ENCODE assay signal across 18 cellular contexts in genomic region chr2:186683341-186683740, GRCh38.
"Had no signal": no experiment of that assay in that cellular context is flagged by ENCODE, and none has a peak within 500 bp of the region (broad histone marks: within the 10 kb centered on the region; RNA-seq: fewer than 3 reads in every experiment).

No MANE protein-coding gene starts in this region.

- H3K27ac Mint-ChIP-seq: activated naive CD4-positive, alpha-beta T cell treated with anti-CD3 and anti-CD28 coated beads, Interleukin-2, amount 10 ng/mL, durations not matched to agents 7 days and 5 days; memory B cell; natural killer cell had no signal

- H3K4me2 ChIP-seq: hepatocyte had no signal

- H2AFZ ChIP-seq: hepatocyte had no signal

- H3K27me3 ChIP-seq: hepatocyte, tibial nerve, uterus had no signal

- H3K4me3 Mint-ChIP-seq: activated naive CD4-positive, alpha-beta T cell treated with anti-CD3 and anti-CD28 coated beads, Interleukin-2, amount 10 ng/mL, durations not matched to agents 7 days and 5 days; memory B cell; natural killer cell had no signal

- H3K4me1 Mint-ChIP-seq: activated naive CD4-positive, alpha-beta T cell treated with anti-CD3 and anti-CD28 coated beads, Interleukin-2, amount 10 ng/mL, durations not matched to agents 7 days and 5 days; memory B cell; natural killer cell had no signal

- H3K9me3 ChIP-seq: uterus had no signal

- H3K27ac ChIP-seq: coronary artery, hepatocyte, left ventricle myocardium inferior, tibial nerve, uterus, VCaP had no signal

- H3K4me1 ChIP-seq: left ventricle myocardium inferior, tibial nerve, uterus had no signal

- ATAC-seq: natural killer cell had no signal

- DNase-seq: activated CD4-positive, alpha-beta T cell treated with anti-CD3 and anti-CD28 coated beads, Interleukin-2, amount 50 U/mL, for 48 hours; activated naive CD4-positive, alpha-beta T cell treated with anti-CD3 and anti-CD28 coated beads, Interleukin-2, amount 10 ng/mL, durations not matched to agents 7 days and 5 days; activated T-cell treated with anti-CD3 and anti-CD28 coated beads, Interleukin-2, amount 50 U/mL, for 1 hour; caudate nucleus; effector CD4-positive, alpha-beta T cell; kidney; left ventricle myocardium inferior; natural killer cell; posterior cingulate gyrus; stimulated activated CD4-positive, alpha-beta T cell treated with anti-CD3 and anti-CD28 coated beads, Interleukin-4, amount 100 ng/mL, for 24 hours; stimulated activated naive CD4-positive, alpha-beta T cell; substantia nigra; uterus had no signal

- H3K79me2 ChIP-seq: hepatocyte had no signal

- H3K36me3 ChIP-seq: uterus had no signal

- H3K27me3 Mint-ChIP-seq: memory B cell had no signal

- H3K4me3 ChIP-seq: coronary artery, hepatocyte, left ventricle myocardium inferior, tibial nerve, uterus had no signal
